31 cellular contexts compared by ENCODE assay signal in genomic region chr17:82826211-82826610, GRCh38. TPM values are rescaled to one million over a fixed set of nuclear protein-coding genes. Genes with fewer than 3 reads are reported as not detected.
"Had no signal": no experiment of that assay in that cellular context is flagged by ENCODE, and none has a peak within 500 bp of the region (broad histone marks: within the 10 kb centered on the region; RNA-seq: fewer than 3 reads in every experiment).

No MANE protein-coding gene starts in this region.

- ATAC-seq: natural killer cell; psoas muscle; right cardiac atrium; sciatic nerve; stimulated activated memory B cell treated with anti-CD40 and anti-IgM and Interleukin-4, amounts not matched to agents 10 μg/mL and 1 μg/mL and 100 μg/mL, for 72 hours; stimulated activated naive CD8-positive, alpha-beta T cell treated with anti-CD3 and anti-CD28 coated beads, Interleukin-15, amount 100 ng/mL, for 72 hours; stimulated activated naive CD8-positive, alpha-beta T cell treated with anti-CD3 and anti-CD28 coated beads, Interleukin-15, Interleukin-2, amounts not matched to agents 100 U/mL and 50 U/mL, for 24 hours had no signal

- H3K27ac ChIP-seq: neural progenitor cell, ovary, parathyroid adenoma, psoas muscle, skin epidermis, spleen, thoracic aorta, thyroid gland, tibial nerve, upper lobe of left lung, vagina had no signal

- H3K9ac ChIP-seq: neural progenitor cell, parathyroid adenoma had no signal

- H3K27me3 ChIP-seq: neural progenitor cell, ovary, spleen, thyroid gland, tibial nerve, upper lobe of left lung, vagina had no signal

- H3K9me3 ChIP-seq: ovary, psoas muscle, spleen, thoracic aorta, thyroid gland, tibial nerve, upper lobe of left lung, vagina had no signal

- H3K36me3 ChIP-seq: neural progenitor cell, ovary, thoracic aorta, thyroid gland had no signal

- DNase-seq: natural killer cell; occipital lobe; psoas muscle; right cardiac atrium; spleen; stimulated activated CD4-positive, alpha-beta T cell treated with anti-CD3 and anti-CD28 coated beads, Interleukin-12 subunit alpha, Interleukin-12 subunit beta, amount 100 ng/mL, for 4 hours; stimulated activated CD4-positive, alpha-beta T cell treated with anti-CD3 and anti-CD28 coated beads, Interleukin-1b, Interleukin-23, amount 100 ng/mL, for 48 hours; stimulated activated CD4-positive, alpha-beta T cell treated with anti-CD3 and anti-CD28 coated beads, Interleukin-4, amount 100 ng/mL, for 1 hour; stimulated activated CD4-positive, alpha-beta T cell treated with anti-CD3 and anti-CD28 coated beads, Interleukin-4, amount 100 ng/mL, for 4 hours; stimulated activated CD8-positive, alpha-beta memory T cell treated with anti-CD3 and anti-CD28 coated beads, Interleukin-4, amount 100 ng/mL, for 48 hours; stimulated activated naive CD4-positive, alpha-beta T cell; stimulated activated naive CD8-positive, alpha-beta T cell treated with anti-CD3 and anti-CD28 coated beads, Interleukin-15, amount 100 ng/mL, for 72 hours; stimulated activated naive CD8-positive, alpha-beta T cell treated with anti-CD3 and anti-CD28 coated beads, Interleukin-15, Interleukin-2, amounts not matched to agents 100 U/mL and 50 U/mL, for 24 hours; substantia nigra; thyroid gland; upper lobe of left lung had no signal

- H3K4me3 ChIP-seq: neural progenitor cell, ovary, psoas muscle, skin epidermis, smooth muscle cell, spleen, thoracic aorta, thyroid gland, tibial nerve, upper lobe of left lung, vagina had no signal

- H3K4me1 ChIP-seq: parathyroid adenoma, psoas muscle, spleen had no signal

- H3K4me2 ChIP-seq: neural progenitor cell, smooth muscle cell had no signal

- FAIRE-seq: urothelium cell line had no signal

- H2AFZ ChIP-seq: neural progenitor cell, parathyroid adenoma had no signal

RNA-seq across cellular contexts. Expression of gene ZNF750, which starts 13.6 kb away (rescaled TPM):
- total RNA-seq: natural killer cell, occipital lobe, osteoblast, ovary, renal cortical epithelial cell, right cardiac atrium, sciatic nerve, temporal lobe, thoracic aorta, tibial nerve had no signal
- polyA plus RNA-seq: neural cell had no signal
